ENCODE assay signal across 1 cellular context in genomic region chr14:31229009-31229408, GRCh38.
TF ChIP-seq lines count a peak whose summit lies in the region.

No MANE protein-coding gene starts in this region.

TF ChIP-seq in GM23338, 12 proteins besides CTCF, POLR2A, EP300 and RAD21 (continued from another document):
- TF ChIP-seq, protein P1, sequence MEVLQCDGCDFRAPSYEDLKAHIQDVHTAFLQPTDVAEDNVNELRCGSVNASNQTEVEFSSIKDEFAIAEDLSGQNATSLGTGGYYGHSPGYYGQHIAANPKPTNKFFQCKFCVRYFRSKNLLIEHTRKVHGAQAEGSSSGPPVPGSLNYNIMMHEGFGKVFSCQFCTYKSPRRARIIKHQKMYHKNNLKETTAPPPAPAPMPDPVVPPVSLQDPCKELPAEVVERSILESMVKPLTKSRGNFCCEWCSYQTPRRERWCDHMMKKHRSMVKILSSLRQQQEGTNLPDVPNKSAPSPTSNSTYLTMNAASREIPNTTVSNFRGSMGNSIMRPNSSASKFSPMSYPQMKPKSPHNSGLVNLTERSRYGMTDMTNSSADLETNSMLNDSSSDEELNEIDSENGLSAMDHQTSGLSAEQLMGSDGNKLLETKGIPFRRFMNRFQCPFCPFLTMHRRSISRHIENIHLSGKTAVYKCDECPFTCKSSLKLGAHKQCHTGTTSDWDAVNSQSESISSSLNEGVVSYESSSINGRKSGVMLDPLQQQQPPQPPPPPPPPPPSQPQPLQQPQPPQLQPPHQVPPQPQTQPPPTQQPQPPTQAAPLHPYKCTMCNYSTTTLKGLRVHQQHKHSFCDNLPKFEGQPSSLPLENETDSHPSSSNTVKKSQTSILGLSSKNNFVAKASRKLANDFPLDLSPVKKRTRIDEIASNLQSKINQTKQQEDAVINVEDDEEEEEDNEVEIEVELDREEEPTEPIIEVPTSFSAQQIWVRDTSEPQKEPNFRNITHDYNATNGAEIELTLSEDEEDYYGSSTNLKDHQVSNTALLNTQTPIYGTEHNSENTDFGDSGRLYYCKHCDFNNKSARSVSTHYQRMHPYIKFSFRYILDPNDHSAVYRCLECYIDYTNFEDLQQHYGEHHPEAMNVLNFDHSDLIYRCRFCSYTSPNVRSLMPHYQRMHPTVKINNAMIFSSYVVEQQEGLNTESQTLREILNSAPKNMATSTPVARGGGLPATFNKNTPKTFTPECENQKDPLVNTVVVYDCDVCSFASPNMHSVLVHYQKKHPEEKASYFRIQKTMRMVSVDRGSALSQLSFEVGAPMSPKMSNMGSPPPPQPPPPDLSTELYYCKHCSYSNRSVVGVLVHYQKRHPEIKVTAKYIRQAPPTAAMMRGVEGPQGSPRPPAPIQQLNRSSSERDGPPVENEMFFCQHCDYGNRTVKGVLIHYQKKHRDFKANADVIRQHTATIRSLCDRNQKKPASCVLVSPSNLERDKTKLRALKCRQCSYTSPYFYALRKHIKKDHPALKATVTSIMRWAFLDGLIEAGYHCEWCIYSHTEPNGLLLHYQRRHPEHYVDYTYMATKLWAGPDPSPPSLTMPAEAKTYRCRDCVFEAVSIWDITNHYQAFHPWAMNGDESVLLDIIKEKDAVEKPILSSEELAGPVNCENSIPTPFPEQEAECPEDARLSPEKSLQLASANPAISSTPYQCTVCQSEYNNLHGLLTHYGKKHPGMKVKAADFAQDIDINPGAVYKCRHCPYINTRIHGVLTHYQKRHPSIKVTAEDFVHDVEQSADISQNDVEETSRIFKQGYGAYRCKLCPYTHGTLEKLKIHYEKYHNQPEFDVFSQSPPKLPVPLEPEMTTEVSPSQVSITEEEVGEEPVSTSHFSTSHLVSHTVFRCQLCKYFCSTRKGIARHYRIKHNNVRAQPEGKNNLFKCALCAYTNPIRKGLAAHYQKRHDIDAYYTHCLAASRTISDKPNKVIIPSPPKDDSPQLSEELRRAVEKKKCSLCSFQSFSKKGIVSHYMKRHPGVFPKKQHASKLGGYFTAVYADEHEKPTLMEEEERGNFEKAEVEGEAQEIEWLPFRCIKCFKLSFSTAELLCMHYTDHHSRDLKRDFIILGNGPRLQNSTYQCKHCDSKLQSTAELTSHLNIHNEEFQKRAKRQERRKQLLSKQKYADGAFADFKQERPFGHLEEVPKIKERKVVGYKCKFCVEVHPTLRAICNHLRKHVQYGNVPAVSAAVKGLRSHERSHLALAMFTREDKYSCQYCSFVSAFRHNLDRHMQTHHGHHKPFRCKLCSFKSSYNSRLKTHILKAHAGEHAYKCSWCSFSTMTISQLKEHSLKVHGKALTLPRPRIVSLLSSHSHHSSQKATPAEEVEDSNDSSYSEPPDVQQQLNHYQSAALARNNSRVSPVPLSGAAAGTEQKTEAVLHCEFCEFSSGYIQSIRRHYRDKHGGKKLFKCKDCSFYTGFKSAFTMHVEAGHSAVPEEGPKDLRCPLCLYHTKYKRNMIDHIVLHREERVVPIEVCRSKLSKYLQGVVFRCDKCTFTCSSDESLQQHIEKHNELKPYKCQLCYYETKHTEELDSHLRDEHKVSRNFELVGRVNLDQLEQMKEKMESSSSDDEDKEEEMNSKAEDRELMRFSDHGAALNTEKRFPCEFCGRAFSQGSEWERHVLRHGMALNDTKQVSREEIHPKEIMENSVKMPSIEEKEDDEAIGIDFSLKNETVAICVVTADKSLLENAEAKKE (CRISPR knock-in tag; IDR thresholded peaks at IDR 0.05), result no peak
TF ChIP-seq in GM23338: peak in this region for 0.
